29 cellular contexts compared by ENCODE assay signal in genomic region chr11:74094393-74094792, GRCh38.
"Had no signal": no experiment of that assay in that cellular context is flagged by ENCODE, and none has a peak within 500 bp of the region (broad histone marks: within the 10 kb centered on the region; RNA-seq: fewer than 3 reads in every experiment).

No MANE protein-coding gene starts in this region.

- H3K4me3 Mint-ChIP-seq: activated CD4-positive, alpha-beta memory T cell treated with anti-CD3 and anti-CD28 coated beads for 36 hours; activated CD4-positive, alpha-beta T cell treated with anti-CD3 and anti-CD28 coated beads, Interleukin-2, amount 10 ng/mL, durations not matched to agents 24 days and 14 days; activated naive CD4-positive, alpha-beta T cell treated with anti-CD3 and anti-CD28 coated beads for 36 hours; activated naive CD8-positive, alpha-beta T cell treated with anti-CD3 and anti-CD28 coated beads, Interleukin-2, amount 10 ng/mL, durations not matched to agents 7 days and 5 days; activated T-helper 1 cell treated with anti-CD3 and anti-CD28 coated beads, Interleukin-12 subunit alpha, Interleukin-12 subunit beta, Interleukin-2, Interleukin-4 antibody, amounts not matched to agents 30 ng/mL and 10 ng/mL and 1 ng/mL, durations not matched to agents 14 hours and 24 hours and 36 hours; brain; mesothelial cell of epicardium; naive B cell; nephron progenitor cell had no signal

- H3K4me1 Mint-ChIP-seq: activated CD4-positive, alpha-beta T cell treated with anti-CD3 and anti-CD28 coated beads, Interleukin-2, amount 10 ng/mL, durations not matched to agents 24 days and 14 days; mesothelial cell of epicardium; nephron progenitor cell had no signal

- H3K27ac Mint-ChIP-seq: activated CD4-positive, alpha-beta memory T cell treated with anti-CD3 and anti-CD28 coated beads for 36 hours; activated CD4-positive, alpha-beta T cell treated with anti-CD3 and anti-CD28 coated beads, Interleukin-2, amount 10 ng/mL, durations not matched to agents 24 days and 14 days; activated naive CD4-positive, alpha-beta T cell treated with anti-CD3 and anti-CD28 coated beads for 36 hours; activated naive CD8-positive, alpha-beta T cell treated with anti-CD3 and anti-CD28 coated beads, Interleukin-2, amount 10 ng/mL, durations not matched to agents 7 days and 5 days; activated T-helper 1 cell treated with anti-CD3 and anti-CD28 coated beads, Interleukin-12 subunit alpha, Interleukin-12 subunit beta, Interleukin-2, Interleukin-4 antibody, amounts not matched to agents 30 ng/mL and 10 ng/mL and 1 ng/mL, durations not matched to agents 14 hours and 24 hours and 36 hours; brain; mesothelial cell of epicardium; nephron progenitor cell; progenitor cell of endocrine pancreas had no signal

- H3K9me3 ChIP-seq: ascending aorta, esophagus muscularis mucosa, ovary, testis, transverse colon had no signal

- H3K9me3 Mint-ChIP-seq: activated CD4-positive, alpha-beta memory T cell treated with anti-CD3 and anti-CD28 coated beads for 36 hours; activated CD4-positive, alpha-beta T cell treated with anti-CD3 and anti-CD28 coated beads, Interleukin-2, amount 10 ng/mL, durations not matched to agents 24 days and 14 days; activated naive CD4-positive, alpha-beta T cell treated with anti-CD3 and anti-CD28 coated beads for 36 hours; activated naive CD8-positive, alpha-beta T cell treated with anti-CD3 and anti-CD28 coated beads, Interleukin-2, amount 10 ng/mL, durations not matched to agents 7 days and 5 days; activated T-helper 1 cell treated with anti-CD3 and anti-CD28 coated beads, Interleukin-12 subunit alpha, Interleukin-12 subunit beta, Interleukin-2, Interleukin-4 antibody, amounts not matched to agents 30 ng/mL and 10 ng/mL and 1 ng/mL, durations not matched to agents 14 hours and 24 hours and 36 hours; brain; mesothelial cell of epicardium; naive B cell; nephron progenitor cell had no signal

- H3K27me3 Mint-ChIP-seq: activated CD4-positive, alpha-beta memory T cell treated with anti-CD3 and anti-CD28 coated beads for 36 hours; activated CD4-positive, alpha-beta T cell treated with anti-CD3 and anti-CD28 coated beads, Interleukin-2, amount 10 ng/mL, durations not matched to agents 24 days and 14 days; activated naive CD8-positive, alpha-beta T cell treated with anti-CD3 and anti-CD28 coated beads, Interleukin-2, amount 10 ng/mL, durations not matched to agents 7 days and 5 days; brain; naive B cell; progenitor cell of endocrine pancreas had no signal

- H3K27ac ChIP-seq: ascending aorta, esophagus muscularis mucosa, ovary, skin epidermis, testis, transverse colon, VCaP had no signal

- ATAC-seq: activated CD4-positive, CD25-positive, alpha-beta regulatory T cell treated with anti-CD3 and anti-CD28 coated beads, Interleukin-2, amount 50 U/mL, for 24 hours; left ventricle myocardium superior; sciatic nerve; stimulated activated naive CD8-positive, alpha-beta T cell treated with anti-CD3 and anti-CD28 coated beads, Interleukin-15, Interleukin-2, amounts not matched to agents 100 U/mL and 50 U/mL, for 24 hours had no signal

- DNase-seq: activated CD4-positive, alpha-beta memory T cell treated with anti-CD3 and anti-CD28 coated beads for 36 hours; activated CD4-positive, alpha-beta T cell treated with anti-CD3 and anti-CD28 coated beads, Interleukin-2, amount 10 ng/mL, durations not matched to agents 24 days and 14 days; activated CD8-positive, alpha-beta memory T cell treated with anti-CD3 and anti-CD28 coated beads, Interleukin-2, amount 50 U/mL, for 4 hours; activated effector memory CD4-positive, alpha-beta T cell treated with anti-CD3 and anti-CD28 coated beads, Interleukin-2, amount 50 U/mL, for 16 hours; activated naive CD4-positive, alpha-beta T cell treated with anti-CD3 and anti-CD28 coated beads for 36 hours; activated naive CD8-positive, alpha-beta T cell treated with anti-CD3 and anti-CD28 coated beads, Interleukin-2, amount 10 ng/mL, durations not matched to agents 7 days and 5 days; activated T-cell treated with anti-CD3 and anti-CD28 coated beads, Interleukin-2, amount 50 U/mL, for 1 hour; foreskin melanocyte; islet precursor cell; left ventricle myocardium superior; naive B cell; nephron progenitor cell; ovary; retina; stimulated activated CD4-positive, alpha-beta T cell treated with anti-CD3 and anti-CD28 coated beads, Interleukin-12 subunit alpha, Interleukin-12 subunit beta, amount 100 ng/mL, for 4 hours; stimulated activated CD4-positive, alpha-beta T cell treated with anti-CD3 and anti-CD28 coated beads, Interleukin-4, amount 100 ng/mL, for 1 hour; stimulated activated naive CD8-positive, alpha-beta T cell treated with anti-CD3 and anti-CD28 coated beads, Interleukin-15, Interleukin-2, amounts not matched to agents 100 U/mL and 50 U/mL, for 24 hours; testis; transverse colon had no signal

- H3K4me1 ChIP-seq: ascending aorta, esophagus muscularis mucosa, testis, transverse colon had no signal

- H3K4me3 ChIP-seq: ascending aorta, esophagus muscularis mucosa, ovary, skin epidermis, testis, transverse colon had no signal

- H3K36me3 ChIP-seq: ovary had no signal

- H3K27me3 ChIP-seq: ascending aorta, esophagus muscularis mucosa, ovary, testis, transverse colon had no signal
